In the genomic region with DNA sequence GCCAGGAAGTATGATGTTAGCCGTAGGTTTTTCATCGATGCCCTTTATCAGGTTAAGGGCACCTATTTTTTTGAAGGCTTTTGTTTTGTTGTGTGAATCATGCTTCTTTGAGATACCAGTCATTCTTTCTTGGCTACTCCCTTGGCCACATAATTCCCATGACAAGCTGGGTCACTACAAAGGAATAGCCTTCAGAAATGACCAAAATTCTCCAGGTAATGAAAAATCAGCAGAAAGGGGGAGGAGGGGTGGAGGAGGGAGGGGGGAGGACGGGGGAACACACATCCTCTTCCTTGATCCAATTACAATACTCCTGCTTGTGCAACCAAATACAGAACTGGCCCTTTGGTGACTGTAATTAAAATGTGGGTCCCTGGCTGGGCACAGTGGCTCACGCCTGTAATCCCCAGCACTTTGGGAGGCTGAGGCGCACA, we compare ENCODE assay signal across 18 cellular contexts. TPM values are rescaled to one million over a fixed set of nuclear protein-coding genes. Genes with fewer than 3 reads are reported as not detected.
DNase-seq lines count a peak whose midpoint lies in the region; ATAC-seq and TF ChIP-seq lines count a peak whose summit lies in the region.
"Had no signal": no experiment of that assay in that cellular context is flagged by ENCODE, and none has a peak within 500 bp of the region (broad histone marks: within the 10 kb centered on the region; RNA-seq: fewer than 3 reads in every experiment).

No MANE protein-coding gene starts in this region.

- no peak overlapping the region for H4K8ac ChIP-seq in neuronal stem cell (ENCODE audit: low read depth, low read length)

- no peaks in the 10 kb centered on the region for H4K20me1 ChIP-seq in SK-N-SH (ENCODE audit: insufficient read depth)

- no peak overlapping the region for H4K91ac ChIP-seq in neuronal stem cell (ENCODE audit: low read depth, low read length, poor library complexity)

- H2BK12ac ChIP-seq in neuronal stem cell (ENCODE audit: low read length) = no peak overlapping the region

- H3K4me2 ChIP-seq in SK-N-SH = no peak overlapping the region
- no peak overlapping the region for H3K4me2 ChIP-seq in neuronal stem cell (ENCODE audit: insufficient read depth, low read length, poor library complexity, severe bottlenecking)

- H2BK120ac ChIP-seq in neuronal stem cell (ENCODE audit: low read depth, low read length) = no peak overlapping the region

- peaks cover 0 to 15% of the 10 kb centered on the region in 2 experiments; a peak in 2 of 4 replicates for H3K4me1 ChIP-seq in SK-N-SH (ENCODE audit: control insufficient read depth in 1 of 2, insufficient read depth in 2 of 2, low read depth in 1 of 2, low read length in 1 of 2)
- peaks cover 0 to 1% of the 10 kb centered on the region in 2 donors for H3K4me1 ChIP-seq in neuronal stem cell (ENCODE audit: control insufficient read depth in 2 of 2, insufficient read depth in 1 of 2, low read depth in 1 of 2, low read length in 2 of 2)

- TF ChIP-seq EP300 in SK-N-SH (IDR thresholded peaks at IDR 0.05; ENCODE audit: borderline replicate concordance in 1 of 2, low read depth in 1 of 2, low read length in 1 of 2) = no peak; a peak in 1 of 4 replicates

- no peak for TF ChIP-seq RAD21 in SK-N-SH (IDR thresholded peaks at IDR 0.05; ENCODE audit: low read length)

- no peak overlapping the region for H2AK5ac ChIP-seq in neuronal stem cell (ENCODE audit: low read depth, low read length)

- H3F3A ChIP-seq in SK-N-SH (replicated peaks; ENCODE audit: insufficient read depth) = peaks cover 32% of the 10 kb centered on the region

- no peak for DNase-seq in SK-N-SH
- DNase-seq in RPMI7951 (ENCODE audit: low read depth) = peak; percentile 92
- peak; percentile 46 for DNase-seq in fibroblast of pulmonary artery (ENCODE audit: low read depth)
- no peak for DNase-seq in NCI-H69 (lab: John Stamatoyannopoulos, UW)
- no peak for DNase-seq in NCI-H2107 (lab: John Stamatoyannopoulos, UW)
- no peak for DNase-seq in neuronal stem cell (ENCODE audit: low spot score)
- DNase-seq: activated CD8-positive, alpha-beta T cell treated with anti-CD3 and anti-CD28 coated beads, Interleukin-2, amount 10 ng/mL, durations not matched to agents 7 days and 5 days; CD8-positive, alpha-beta T cell; GF-D8; KBM-7; NCI-H1417; NCI-H2227 treated with DMSO at 0.1 percent for 48 hours; stimulated activated CD4-positive, alpha-beta T cell treated with anti-CD3 and anti-CD28 coated beads, Interleukin-4, amount 100 ng/mL, for 4 hours had no signal

- H3K79me1 ChIP-seq in neuronal stem cell (ENCODE audit: low read depth, low read length) = no peaks in the 10 kb centered on the region

- H3K27ac ChIP-seq in SK-N-SH (ENCODE audit: low read depth in 2 of 2, low read length in 1 of 2) = no peak overlapping the region
- H3K27ac ChIP-seq in neuronal stem cell (replicated peaks; ENCODE audit: low read length) = no peak overlapping the region
- H3K27ac ChIP-seq: adrenal gland, SK-N-MC had no signal

- no peaks in the 10 kb centered on the region for H3K9me3 ChIP-seq in SK-N-SH
- H3K9me3 ChIP-seq in neuronal stem cell (replicated peaks in 1 of 2; ENCODE audit: control insufficient read depth in 2 of 2, insufficient read depth in 1 of 2, low read depth in 1 of 2, low read length in 2 of 2) = no peaks in the 10 kb centered on the region
- H3K9me3 ChIP-seq: adrenal gland had no signal

- H3K9me2 ChIP-seq in SK-N-SH = no peaks in the 10 kb centered on the region

- TF ChIP-seq CTCF in SK-N-SH (IDR thresholded peaks at IDR 0.05) (no peak), fibroblast of pulmonary artery (IDR thresholded peaks at IDR 0.05; ENCODE audit: low read length, missing control alignments) (no peak)

- H3K14ac ChIP-seq in neuronal stem cell (ENCODE audit: low read length) = no peak overlapping the region

- H3K9ac ChIP-seq in SK-N-SH = no peak overlapping the region
- no peak overlapping the region for H3K9ac ChIP-seq in neuronal stem cell (ENCODE audit: low read depth, low read length, poor library complexity)

- ATAC-seq in SK-N-SH treated with all-trans-retinoic acid at 6 μM for 48 hours (no peak; the same call in 2 of the 3 replicates), GM18867 (IDR thresholded peaks at IDR 0.05; ENCODE audit: unreplicated experiment) (no peak)
- ATAC-seq: activated CD8-positive, alpha-beta T cell treated with anti-CD3 and anti-CD28 coated beads, Interleukin-2, amount 10 ng/mL, durations not matched to agents 7 days and 5 days; activated T-helper 17 cell treated with anti-CD3 and anti-CD28 coated beads, Interleukin-2, amount 50 U/mL, for 72 hours; CD8-positive, alpha-beta T cell had no signal

- H3K4ac ChIP-seq in neuronal stem cell (ENCODE audit: low read length) = no peak overlapping the region

- H3K23ac ChIP-seq in neuronal stem cell (ENCODE audit: low read depth, low read length, poor library complexity) = no peak overlapping the region

- POLR2A ChIA-PET in SK-N-SH (lab: Yijun Ruan, JAX) = no interaction called here

- no peaks in the 10 kb centered on the region for H3K79me2 ChIP-seq in SK-N-SH (ENCODE audit: insufficient read depth)

- no peak overlapping the region for H2BK15ac ChIP-seq in neuronal stem cell (ENCODE audit: low read length)

- CTCF ChIA-PET in SK-N-SH (lab: Yijun Ruan, JAX) = interaction anchor here (1.0 to 1.5 kb wide), 3 partner anchors 19 to 35 kb away, joined by 3 to 8 read pairs (median 3); no protein-coding TSS in a partner anchor

- H2BK5ac ChIP-seq in neuronal stem cell (ENCODE audit: low read length) = no peak overlapping the region

- no peak overlapping the region for H3K18ac ChIP-seq in neuronal stem cell (ENCODE audit: low read length)

- no peak overlapping the region for H3K4me3 ChIP-seq in SK-N-SH (ENCODE audit: low read depth in 2 of 2, low read length in 1 of 2)
- no peak overlapping the region for H3K4me3 ChIP-seq in fibroblast of pulmonary artery (replicated peaks; ENCODE audit: low read depth, low read length)
- no peak overlapping the region for H3K4me3 ChIP-seq in neuronal stem cell (ENCODE audit: low read length in 2 of 2)
- H3K4me3 ChIP-seq: adrenal gland, SK-N-MC had no signal

- H3K36me3 ChIP-seq in SK-N-SH (replicated peaks in 1 of 2; ENCODE audit: control insufficient read depth in 1 of 2, insufficient read depth in 2 of 2, low read length in 1 of 2) = no peaks in the 10 kb centered on the region
- no peaks in the 10 kb centered on the region for H3K36me3 ChIP-seq in neuronal stem cell (replicated peaks in 1 of 2; ENCODE audit: control insufficient read depth in 2 of 2, insufficient read depth in 2 of 2, low read length in 2 of 2)
- H3K36me3 ChIP-seq: adrenal gland had no signal

- 29% methylated on average over 4 of the region's 5 CpGs for WGBS in SK-N-SH (ENCODE audit: low lambda C conversion rate)
- WGBS in neuronal stem cell (ENCODE audit: extremely low coverage in 2 of 2, insufficient read length in 2 of 2, insufficient replicate concordance in 1 of 2), 2 donors = no CpG with 5 or more reads among the region's 5 CpGs

- no peak overlapping the region for H2AFZ ChIP-seq in SK-N-SH (ENCODE audit: low read depth)
- H2AFZ ChIP-seq in neuronal stem cell (ENCODE audit: low read length) = no peak overlapping the region

- H3K27me3 ChIP-seq in SK-N-SH (ENCODE audit: insufficient read depth) (no peaks in the 10 kb centered on the region), neuronal stem cell (ENCODE audit: control insufficient read depth in 3 of 3, insufficient read depth in 3 of 3, low read depth in 1 of 3, low read length in 3 of 3) (peaks cover 0 to 2% (median 0%) of the 10 kb centered on the region in 3 experiments)
- H3K27me3 ChIP-seq: adrenal gland had no signal

TF ChIP-seq in SK-N-SH, 30 proteins besides CTCF, POLR2A, EP300 and RAD21:
- TF ChIP-seq FOXM1 (IDR thresholded peaks at IDR 0.05; ENCODE audit: low read depth) (no peak), RCOR1 (IDR thresholded peaks at IDR 0.05; ENCODE audit: low read length) (no peak), JUND (IDR thresholded peaks at IDR 0.05) (no peak; the same call in none of the 2 replicates), SIN3A (IDR thresholded peaks at IDR 0.05; ENCODE audit: borderline replicate concordance, low read depth, low read length) (no peak), GABPA (IDR thresholded peaks at IDR 0.05; ENCODE audit: low read depth) (no peak), FOXJ3 (CRISPR knock-in tag; IDR thresholded peaks at IDR 0.05) (no peak), TCF12 (IDR thresholded peaks at IDR 0.05) (peak; percentile 51), RXRA (IDR thresholded peaks at IDR 0.05; ENCODE audit: borderline replicate concordance, low read depth) (no peak), FOSL2 (IDR thresholded peaks at IDR 0.05; ENCODE audit: borderline replicate concordance, low read depth) (peak; percentile 61)

TF ChIP-seq in SK-N-SH treated with all-trans-retinoic acid at 6 μM for 48 hours, 23 proteins besides CTCF, POLR2A, EP300 and RAD21 (continues in another document):
- TF ChIP-seq BACH2 (CRISPR knock-in tag; IDR thresholded peaks at IDR 0.05; ENCODE audit: borderline replicate concordance) (no peak), CSDC2 (CRISPR knock-in tag; IDR thresholded peaks at IDR 0.05) (no peak), TOX (CRISPR knock-in tag; IDR thresholded peaks at IDR 0.05; ENCODE audit: borderline replicate concordance) (no peak)
- TF ChIP-seq, protein P1, sequence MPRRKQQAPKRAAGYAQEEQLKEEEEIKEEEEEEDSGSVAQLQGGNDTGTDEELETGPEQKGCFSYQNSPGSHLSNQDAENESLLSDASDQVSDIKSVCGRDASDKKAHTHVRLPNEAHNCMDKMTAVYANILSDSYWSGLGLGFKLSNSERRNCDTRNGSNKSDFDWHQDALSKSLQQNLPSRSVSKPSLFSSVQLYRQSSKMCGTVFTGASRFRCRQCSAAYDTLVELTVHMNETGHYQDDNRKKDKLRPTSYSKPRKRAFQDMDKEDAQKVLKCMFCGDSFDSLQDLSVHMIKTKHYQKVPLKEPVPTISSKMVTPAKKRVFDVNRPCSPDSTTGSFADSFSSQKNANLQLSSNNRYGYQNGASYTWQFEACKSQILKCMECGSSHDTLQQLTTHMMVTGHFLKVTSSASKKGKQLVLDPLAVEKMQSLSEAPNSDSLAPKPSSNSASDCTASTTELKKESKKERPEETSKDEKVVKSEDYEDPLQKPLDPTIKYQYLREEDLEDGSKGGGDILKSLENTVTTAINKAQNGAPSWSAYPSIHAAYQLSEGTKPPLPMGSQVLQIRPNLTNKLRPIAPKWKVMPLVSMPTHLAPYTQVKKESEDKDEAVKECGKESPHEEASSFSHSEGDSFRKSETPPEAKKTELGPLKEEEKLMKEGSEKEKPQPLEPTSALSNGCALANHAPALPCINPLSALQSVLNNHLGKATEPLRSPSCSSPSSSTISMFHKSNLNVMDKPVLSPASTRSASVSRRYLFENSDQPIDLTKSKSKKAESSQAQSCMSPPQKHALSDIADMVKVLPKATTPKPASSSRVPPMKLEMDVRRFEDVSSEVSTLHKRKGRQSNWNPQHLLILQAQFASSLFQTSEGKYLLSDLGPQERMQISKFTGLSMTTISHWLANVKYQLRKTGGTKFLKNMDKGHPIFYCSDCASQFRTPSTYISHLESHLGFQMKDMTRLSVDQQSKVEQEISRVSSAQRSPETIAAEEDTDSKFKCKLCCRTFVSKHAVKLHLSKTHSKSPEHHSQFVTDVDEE (CRISPR knock-in tag; IDR thresholded peaks at IDR 0.05) = no peak

RNA-seq across cellular contexts. Expression of a gene that starts 21.7 kb away (rescaled TPM):
- polyA plus RNA-seq in SK-N-SH (2012; rRNA removed) = 548 and 676 TPM in 2 replicates
- polyA plus RNA-seq in SK-N-SH (2012; cell fraction: cytosol; rRNA removed) = 278 and 460 TPM in 2 replicates
- polyA plus RNA-seq in SK-N-SH (2012; cell fraction: nucleus; rRNA removed) = 675 and 717 TPM in 2 replicates
- 650 and 793 TPM in 2 replicates for total RNA-seq in RPMI7951 (2014; rRNA removed; shearing (Covaris generic))
- 0.46 TPM for polyA plus RNA-seq in neuronal stem cell (2013, experiment 1 of 2)
- polyA plus RNA-seq in neuronal stem cell (2013, experiment 2 of 2) = 0.39 TPM
- total RNA-seq: CD8-positive, alpha-beta T cell had no signal

Comparison
In these comparisons a context has a peak if more than half of its experiments do, and no peak if none do; other contexts are left out.
1. DNase-seq: peak in RPMI7951 (single experiment) and fibroblast of pulmonary artery (single experiment); none in SK-N-SH (single experiment), NCI-H69 (single experiment), NCI-H2107 (single experiment) and neuronal stem cell (single experiment).